9 cellular contexts compared by ENCODE assay signal in genomic region chr9:129968690-129969485, GRCh38.
DNase-seq lines count a peak whose midpoint lies in the region; ATAC-seq and TF ChIP-seq lines count a peak whose summit lies in the region.
"Had no signal": no experiment of that assay in that cellular context is flagged by ENCODE, and none has a peak within 500 bp of the region (broad histone marks: within the 10 kb centered on the region; RNA-seq: fewer than 3 reads in every experiment).

No MANE protein-coding gene starts in this region.

- H3K4me3 ChIP-seq in upper lobe of right lung, result no peak overlapping the region

- H3K4me1 ChIP-seq in upper lobe of right lung, result peaks cover 16% of the 10 kb centered on the region

- H3K27me3 ChIP-seq in upper lobe of right lung, result no peaks in the 10 kb centered on the region

- H3K36me3 ChIP-seq in upper lobe of right lung, result peaks cover 14% of the 10 kb centered on the region

- peak overlapping the region; percentile 51 to 53 for H3K27ac Mint-ChIP-seq in activated naive CD4-positive, alpha-beta T cell treated with anti-CD3 and anti-CD28 coated beads, Interleukin-2, amount 50 U/mL, for 72 hours

- H3K9me3 Mint-ChIP-seq in activated naive CD4-positive, alpha-beta T cell treated with anti-CD3 and anti-CD28 coated beads, Interleukin-2, amount 50 U/mL, for 72 hours, result no peaks in the 10 kb centered on the region

- no peaks in the 10 kb centered on the region for H3K9me3 ChIP-seq in upper lobe of right lung

- H3K36me3 Mint-ChIP-seq in activated naive CD4-positive, alpha-beta T cell treated with anti-CD3 and anti-CD28 coated beads, Interleukin-2, amount 50 U/mL, for 72 hours, result peaks cover 9 to 42% of the 10 kb centered on the region in 2 donors

- intact Hi-C loops in upper lobe of right lung (cut with DNase I), result no loop called here

- no peak for TF ChIP-seq CTCF in upper lobe of right lung (IDR thresholded peaks at IDR 0.05)

- DNase-seq in activated naive CD4-positive, alpha-beta T cell treated with anti-CD3 and anti-CD28 coated beads, Interleukin-2, amount 50 U/mL, for 72 hours (ENCODE audit: low spot score in 2 of 2), result no peak
- DNase-seq in activated naive CD4-positive, alpha-beta T cell (lab: John Stamatoyannopoulos, UW), result no peak
- DNase-seq in amniotic epithelial cell (ENCODE audit: low read depth) (peak; percentile 96), kidney tubule cell (ENCODE audit: low spot score) (peak; percentile 34), upper lobe of right lung (no peak), cerebellum (ENCODE audit: low spot score) (no peak)
- no peak for DNase-seq in effector CD4-positive, alpha-beta T cell
- DNase-seq in stimulated activated CD4-positive, alpha-beta T cell treated with anti-CD3 and anti-CD28 coated beads, Interleukin-15, amount 100 ng/mL, for 24 hours, result no peak
- DNase-seq: occipital lobe had no signal

- H3K27ac ChIP-seq in upper lobe of right lung, result peak overlapping the region; percentile 26

- peak; percentile 38 to 64 for ATAC-seq in activated naive CD4-positive, alpha-beta T cell treated with anti-CD3 and anti-CD28 coated beads, Interleukin-2, amount 50 U/mL, for 72 hours
- peak; percentile 52 for ATAC-seq in upper lobe of right lung

Comparison
In these comparisons a context has a peak if more than half of its experiments do, and no peak if none do; other contexts are left out.
1. DNase-seq: peak in amniotic epithelial cell (single experiment) and kidney tubule cell (single experiment); none in activated naive CD4-positive, alpha-beta T cell treated with anti-CD3 and anti-CD28 coated beads, Interleukin-2, amount 50 U/mL, for 72 hours (0 of 2), activated naive CD4-positive, alpha-beta T cell (0 of 4), upper lobe of right lung (single experiment), effector CD4-positive, alpha-beta T cell (single experiment), cerebellum (single experiment) and stimulated activated CD4-positive, alpha-beta T cell treated with anti-CD3 and anti-CD28 coated beads, Interleukin-15, amount 100 ng/mL, for 24 hours (single experiment).